Comparison of ENCODE assay signal across 8 cellular contexts in genomic region chr7:140924019-140924820, GRCh38. TPM values are rescaled to one million over a fixed set of nuclear protein-coding genes. Genes with fewer than 3 reads are reported as not detected.
DNase-seq lines count a peak whose midpoint lies in the region; ATAC-seq, FAIRE-seq and TF ChIP-seq lines count a peak whose summit lies in the region.

No MANE protein-coding gene starts in this region.

- peak overlapping the region; percentile 92 to 98 for H3K4me2 ChIP-seq in H1 (ENCODE audit: insufficient read depth in 1 of 2, low read depth in 2 of 2, low read length in 2 of 2)

- H3K79me2 ChIP-seq in H1 (ENCODE audit: control insufficient read depth in 1 of 2, insufficient read depth in 2 of 2, low read length in 2 of 2): peaks cover 4 to 48% of the 10 kb centered on the region in 2 experiments

- POLR2A ChIA-PET in H1 (lab: Charles Lee; ENCODE audit: partially characterized antibody): interaction anchor here (0.6 to 2.2 kb wide), 9 partner anchors 9 to 227 kb away, joined by 3 to 7 read pairs (median 4); partner anchors contain the start of genes MRPS33 and NDUFB2

- H3K18ac ChIP-seq in H1 (ENCODE audit: extremely low read depth, low read length): peak overlapping the region; percentile 40; the same call in 1 of the 2 replicates

- H3K9me3 ChIP-seq in CD4-positive, CD25-positive, alpha-beta regulatory T cell (ENCODE audit: control insufficient read depth in 2 of 2, low read length in 2 of 2): no peaks in the 10 kb centered on the region
- H3K9me3 ChIP-seq in H1 (ENCODE audit: insufficient read depth in 2 of 2, low read depth in 1 of 2, low read length in 1 of 2): no peaks in the 10 kb centered on the region

- H3K23me2 ChIP-seq in H1 (ENCODE audit: low read depth, low read length): peaks cover 4% of the 10 kb centered on the region; the same call in 1 of the 2 replicates

- no peaks in the 10 kb centered on the region for H3K27me3 ChIP-seq in CD4-positive, CD25-positive, alpha-beta regulatory T cell (ENCODE audit: control insufficient read depth, insufficient read depth, low read length)
- no peaks in the 10 kb centered on the region for H3K27me3 ChIP-seq in H1 (replicated peaks in 1 of 4; ENCODE audit: control insufficient read depth in 3 of 4, extremely low read depth in 1 of 4, insufficient read depth in 3 of 4, low read length in 3 of 4)

- H3K56ac ChIP-seq in H1 (replicated peaks; ENCODE audit: insufficient read length, low read depth, low read length): peak overlapping the region; percentile 65

- H2AK5ac ChIP-seq in H1 (ENCODE audit: low read depth, low read length): no peak overlapping the region

- peak overlapping the region; percentile 25 to 97 (median 91) for H3K9ac ChIP-seq in H1 (replicated peaks in 1 of 4; ENCODE audit: extremely low read depth in 1 of 4, low read depth in 3 of 4, low read length in 3 of 4)

- TF ChIP-seq EP300 in H1 (IDR thresholded peaks at IDR 0.05; ENCODE audit: borderline replicate concordance in 1 of 2, low read depth in 2 of 2, low read length in 2 of 2): 0 out of 3 replicates have a peak, but pooled peaks of 1 of the 2 experiments have one; percentile 48

- no peak overlapping the region for H3K23ac ChIP-seq in H1 (ENCODE audit: insufficient read length)

- H3K36me3 ChIP-seq in CD4-positive, CD25-positive, alpha-beta regulatory T cell (ENCODE audit: control insufficient read depth, insufficient read depth, low read length): no peaks in the 10 kb centered on the region
- H3K36me3 ChIP-seq in H1 (ENCODE audit: control insufficient read depth in 2 of 4, insufficient read depth in 4 of 4, low read length in 3 of 4): no peaks in the 10 kb centered on the region

- H3K14ac ChIP-seq in H1 (ENCODE audit: insufficient read length): no peak overlapping the region

- peak overlapping the region; percentile 72 for H3K4ac ChIP-seq in H1 (replicated peaks; ENCODE audit: insufficient read length, low read depth, low read length)

- H3K4me3 ChIP-seq in CD4-positive, CD25-positive, alpha-beta regulatory T cell (ENCODE audit: low read depth, low read length): peak overlapping the region; percentile 94
- H3K4me3 ChIP-seq in H1 (ENCODE audit: extremely low read depth in 1 of 4, insufficient read depth in 2 of 4, low read depth in 3 of 4, low read length in 4 of 4): peak overlapping the region; percentile 80 to 100 (median 94)

- no peak overlapping the region for H3K27ac Mint-ChIP-seq in CD4-positive, CD25-positive, alpha-beta regulatory T cell

- TF ChIP-seq RAD21 in H1 (IDR thresholded peaks at IDR 0.05 in 1 of 2, conservative IDR thresholded peaks at IDR 0.05 in 1 of 2; ENCODE audit: low read depth in 2 of 2, low read length in 2 of 2): peak; percentile 30 to 45; a peak in 3 of 4 replicates

- H4K5ac ChIP-seq in H1 (ENCODE audit: insufficient read length, low read depth, low read length): peak overlapping the region; percentile 88

- TF ChIP-seq CTCF in H1 (IDR thresholded peaks at IDR 0.05; ENCODE audit: control extremely low read depth in 1 of 3, insufficient read depth in 1 of 3, low read depth in 1 of 3, low read length in 3 of 3): peak; percentile 40 to 65 (median 58)

- H3K4me3 Mint-ChIP-seq in CD4-positive, CD25-positive, alpha-beta regulatory T cell: peak overlapping the region in 1 of 4 donors; percentile 96

- H2BK15ac ChIP-seq in H1 (ENCODE audit: low read length): no peak overlapping the region

- peaks cover 24% of the 10 kb centered on the region for H3K4me1 ChIP-seq in CD4-positive, CD25-positive, alpha-beta regulatory T cell (ENCODE audit: control insufficient read depth, insufficient read depth, low read length, poor library complexity, severe bottlenecking)
- H3K4me1 ChIP-seq in H1 (replicated peaks in 1 of 4; ENCODE audit: control insufficient read depth in 3 of 4, insufficient read depth in 4 of 4, low read length in 3 of 4): peaks cover 0 to 8% (median 0%) of the 10 kb centered on the region in 4 experiments; a peak in 3 of 7 replicates

- peaks cover 3% of the 10 kb centered on the region; the same call in 1 of the 2 replicates for H3K79me1 ChIP-seq in H1 (ENCODE audit: low read depth, low read length)

- H4K91ac ChIP-seq in H1 (replicated peaks; ENCODE audit: insufficient read length, low read length): peak overlapping the region; percentile 22

- TF ChIP-seq POLR2A in H1 (IDR thresholded peaks at IDR 0.05; ENCODE audit: control extremely low read depth in 1 of 2, low read depth in 2 of 2, low read length in 2 of 2): peak; percentile 33 to 86

- CTCF ChIA-PET in H1 (lab: Charles Lee; ENCODE audit: partially characterized antibody): interaction anchor here (0.6 to 1.5 kb wide), 14 partner anchors 9 to 530 kb away, joined by 3 to 7 read pairs (median 3); no protein-coding TSS in a partner anchor

- H3K4me1 Mint-ChIP-seq in CD4-positive, CD25-positive, alpha-beta regulatory T cell: peaks cover 16 to 34% (median 24%) of the 10 kb centered on the region in 4 donors

- H2AFZ ChIP-seq in H1 (ENCODE audit: low read length): peak overlapping the region; percentile 79; the same call in 1 of the 2 replicates

- no peak overlapping the region for H2BK120ac ChIP-seq in H1 (replicated peaks; ENCODE audit: low read depth, low read length)

- no peak overlapping the region; the same call in 1 of the 2 replicates for H2BK12ac ChIP-seq in H1 (ENCODE audit: low read depth, low read length)

- peak overlapping the region; percentile 98 for H4K8ac ChIP-seq in H1 (ENCODE audit: extremely low read depth, insufficient read depth, low read length)

- H3K36me3 Mint-ChIP-seq in CD4-positive, CD25-positive, alpha-beta regulatory T cell: no peaks in the 10 kb centered on the region

- WGBS in H1 (ENCODE audit: extremely low coverage in 1 of 2, insufficient coverage in 1 of 2, insufficient read length in 1 of 2, insufficient replicate concordance in 2 of 2, low coverage in 1 of 2, low lambda C conversion rate in 2 of 2, missing lambda C conversion rate in 1 of 2), 2 experiments: 1% methylated on average over 36 of the region's 69 CpGs; no CpG with 5 or more reads in 1 of the 2 experiments

- H2BK5ac ChIP-seq in H1 (ENCODE audit: low read depth, low read length): peak overlapping the region; percentile 83

- peak overlapping the region; percentile 98 for H3K27ac ChIP-seq in CD4-positive, CD25-positive, alpha-beta regulatory T cell (ENCODE audit: insufficient read depth, low read length, poor library complexity, severe bottlenecking)
- H3K27ac ChIP-seq in H1 (ENCODE audit: low read depth, low read length): peak overlapping the region; percentile 96

- peaks cover 20% of the 10 kb centered on the region for H3K27me3 Mint-ChIP-seq in CD4-positive, CD25-positive, alpha-beta regulatory T cell

- H3K9me3 Mint-ChIP-seq in CD4-positive, CD25-positive, alpha-beta regulatory T cell: peaks cover 0 to 3% (median 0%) of the 10 kb centered on the region in 7 donors

- ATAC-seq in CD4-positive, CD25-positive, alpha-beta regulatory T cell (ENCODE audit: low read depth in 2 of 2): peak; percentile 72 to 73
- peak; percentile 78 for ATAC-seq in HG03442 (IDR thresholded peaks at IDR 0.05; ENCODE audit: unreplicated experiment)

- peaks cover 5 to 7% of the 10 kb centered on the region in 2 experiments for H4K20me1 ChIP-seq in H1 (replicated peaks in 1 of 2; ENCODE audit: control insufficient read depth in 1 of 2, insufficient read depth in 2 of 2, low read length in 2 of 2)

- no peak overlapping the region for H2BK20ac ChIP-seq in H1 (ENCODE audit: low read length)

- DNase-seq in CD4-positive, CD25-positive, alpha-beta regulatory T cell: peak; percentile 72 to 80 (median 75)
- DNase-seq in GM19240 (ENCODE audit: insufficient read length, low spot score): peak; percentile 45
- peak; percentile 89 for DNase-seq in NCI-H82 (lab: John Stamatoyannopoulos, UW)
- peak; percentile 85 for DNase-seq in activated CD8-positive, alpha-beta memory T cell treated with anti-CD3 and anti-CD28 coated beads for 24 hours
- DNase-seq in H1 (ENCODE audit: low read depth in 1 of 2, low spot score in 2 of 2): peak; percentile 46 to 86
- peak; percentile 94 for DNase-seq in mesenteric fat pad (ENCODE audit: low spot score)
- peak; percentile 27 for DNase-seq in stimulated activated CD8-positive, alpha-beta memory T cell treated with anti-CD3 and anti-CD28 coated beads, Interleukin-15, amount 100 ng/mL, for 24 hours (ENCODE audit: low read depth)

- no peak for FAIRE-seq in H1 (lab: Jason Lieb, UNC)

TF ChIP-seq in H1, 55 proteins besides CTCF, POLR2A, EP300 and RAD21 (continues in another document):
- TF ChIP-seq TAF7 (optimal IDR thresholded peaks at IDR 0.05; ENCODE audit: borderline replicate concordance, low read depth, low read length) (peak; percentile 74), CTBP2 (IDR thresholded peaks at IDR 0.05; ENCODE audit: borderline replicate concordance, insufficient read depth, insufficient read length, low read length) (no peak), KDM4A (IDR thresholded peaks at IDR 0.05; ENCODE audit: low read depth, low read length, severe bottlenecking) (peak; percentile 18), SRF (IDR thresholded peaks at IDR 0.05; ENCODE audit: low read depth, low read length) (no peak), YY1 (IDR thresholded peaks at IDR 0.05; ENCODE audit: low read depth, low read length) (peak; percentile 87), SP1 (IDR thresholded peaks at IDR 0.05; ENCODE audit: low read depth, low read length) (no peak), TAF1 (IDR thresholded peaks at IDR 0.05; ENCODE audit: low read depth, low read length) (peak; percentile 54; the same call in 1 of the 2 replicates), TCF12 (IDR thresholded peaks at IDR 0.05; ENCODE audit: low read depth, low read length) (0 out of 2 replicates have a peak, but pooled peaks have one; percentile 32)
- TF ChIP-seq, protein P1, sequence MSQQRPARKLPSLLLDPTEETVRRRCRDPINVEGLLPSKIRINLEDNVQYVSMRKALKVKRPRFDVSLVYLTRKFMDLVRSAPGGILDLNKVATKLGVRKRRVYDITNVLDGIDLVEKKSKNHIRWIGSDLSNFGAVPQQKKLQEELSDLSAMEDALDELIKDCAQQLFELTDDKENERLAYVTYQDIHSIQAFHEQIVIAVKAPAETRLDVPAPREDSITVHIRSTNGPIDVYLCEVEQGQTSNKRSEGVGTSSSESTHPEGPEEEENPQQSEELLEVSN (IDR thresholded peaks at IDR 0.05): 0 out of 2 replicates have a peak, but pooled peaks have one; percentile 15

RNA-seq across cellular contexts. Expression of gene BRAF, which starts 0.5 kb away (rescaled TPM):
- total RNA-seq in CD4-positive, CD25-positive, alpha-beta regulatory T cell: 60.8 TPM
- 10 to 100 TPM in 1 of 4 donors, 1 to 10 TPM in 3; 6.9 to 10.1 (median 8.3) TPM for polyA plus RNA-seq in CD4-positive, CD25-positive, alpha-beta regulatory T cell
- 30.2 and 32.6 TPM in 2 replicates for total RNA-seq in H1 (2021; fragmentation: NEBNext Ultra II Directional; extraction: Animal tissue kit (Norgen Biotek cat#: 25700))
- polyA plus RNA-seq in H1 (2011; rRNA removed): 7.7 and 11.4 TPM in 2 replicates
- 11.3 TPM for polyA plus RNA-seq in H1 (2011; cell fraction: cytosol; rRNA removed)
- polyA plus RNA-seq in H1 (2011; cell fraction: nucleus; rRNA removed): 9.5 TPM
- 9.7 to 15.4 TPM (median 12.1 TPM) in 4 replicates for polyA plus RNA-seq in H1 (2012, experiment 1 of 2)
- 3.2 TPM for polyA plus RNA-seq in H1 (2012, experiment 2 of 2)
- polyA plus RNA-seq in H1 (2013, experiment 1 of 2): 9.3 TPM
- polyA plus RNA-seq in H1 (2013, experiment 2 of 2): 9.0 TPM
- polyA minus RNA-seq in H1 (2011; rRNA and poly(A)+ RNA removed): 62.2 and 71.8 TPM in 2 replicates
- 24.0 TPM for polyA minus RNA-seq in H1 (2011; cell fraction: cytosol; rRNA and poly(A)+ RNA removed)
- 84.4 TPM for polyA minus RNA-seq in H1 (2011; cell fraction: nucleus; rRNA and poly(A)+ RNA removed)
- 34.7 TPM for total RNA-seq in mesenteric fat pad

Comparison
In these comparisons a context has a peak if more than half of its experiments do, and no peak if none do; other contexts are left out.
1. Peak in every context shown above with its lines: DNase-seq, ATAC-seq, H3K4me3 ChIP-seq and H3K27ac ChIP-seq.
2. DNase-seq: peak in every context shown above with its lines; median percentile 94 in mesenteric fat pad; 89 in NCI-H82; 85 in activated CD8-positive, alpha-beta memory T cell treated with anti-CD3 and anti-CD28 coated beads for 24 hours; 75 in CD4-positive, CD25-positive, alpha-beta regulatory T cell; 66 in H1; 45 in GM19240; 27 in stimulated activated CD8-positive, alpha-beta memory T cell treated with anti-CD3 and anti-CD28 coated beads, Interleukin-15, amount 100 ng/mL, for 24 hours.